2 cellular contexts compared by ENCODE assay signal in the genomic region with DNA sequence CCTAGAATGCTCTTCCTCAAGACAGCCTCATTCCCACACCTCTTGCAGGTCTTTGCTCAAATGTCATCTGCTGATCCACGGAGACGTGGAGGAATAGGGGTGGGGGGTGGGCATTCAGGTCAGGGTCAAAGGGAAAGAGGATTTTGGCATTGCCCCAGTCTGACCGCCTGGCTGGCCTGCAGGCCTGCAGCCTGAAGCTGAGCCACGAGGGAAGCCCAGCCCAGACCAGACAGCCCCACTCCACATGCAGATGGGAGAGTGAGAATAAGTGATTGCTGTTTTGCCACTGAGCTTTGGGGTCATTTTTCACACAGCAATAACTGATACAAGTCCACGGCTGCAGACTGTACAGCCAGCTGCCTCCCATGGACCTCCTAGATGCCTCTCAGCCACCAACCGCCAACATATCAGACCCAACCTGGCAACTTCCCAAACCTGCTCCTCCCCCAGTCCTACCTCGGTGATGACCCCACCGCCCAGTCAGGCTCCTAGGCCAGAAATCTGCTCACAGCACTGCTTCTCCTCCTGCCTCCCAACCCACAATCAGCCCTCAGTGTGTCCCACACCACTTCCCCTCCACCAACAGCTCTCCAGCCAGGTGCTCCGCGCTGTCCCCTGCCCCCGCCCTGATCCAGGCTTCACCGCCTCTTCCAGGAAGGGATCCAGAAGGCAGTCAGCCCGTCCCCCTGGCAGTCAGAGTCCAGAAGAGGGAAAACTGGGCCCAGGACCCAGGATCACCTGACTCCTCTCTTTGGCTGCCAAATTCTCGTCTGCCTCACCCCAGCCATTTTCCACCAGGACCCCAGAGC.
A peak's percentile ranks its signal among the peaks of the same experiment; 100 is the strongest.
TF ChIP-seq lines count a peak whose summit lies in the region.

No MANE protein-coding gene starts in this region.

TF ChIP-seq in K562, 482 proteins besides CTCF, POLR2A, EP300 and RAD21:
- TF ChIP-seq EGR1 (conservative IDR thresholded peaks at IDR 0.05) = no peak
- TF ChIP-seq NFIC (IDR thresholded peaks at IDR 0.05) = 0 out of 2 replicates have a peak, but pooled peaks have one; percentile 11

TF ChIP-seq in GM23338, 12 proteins besides CTCF, POLR2A, EP300 and RAD21:
- TF ChIP-seq, protein P1, sequence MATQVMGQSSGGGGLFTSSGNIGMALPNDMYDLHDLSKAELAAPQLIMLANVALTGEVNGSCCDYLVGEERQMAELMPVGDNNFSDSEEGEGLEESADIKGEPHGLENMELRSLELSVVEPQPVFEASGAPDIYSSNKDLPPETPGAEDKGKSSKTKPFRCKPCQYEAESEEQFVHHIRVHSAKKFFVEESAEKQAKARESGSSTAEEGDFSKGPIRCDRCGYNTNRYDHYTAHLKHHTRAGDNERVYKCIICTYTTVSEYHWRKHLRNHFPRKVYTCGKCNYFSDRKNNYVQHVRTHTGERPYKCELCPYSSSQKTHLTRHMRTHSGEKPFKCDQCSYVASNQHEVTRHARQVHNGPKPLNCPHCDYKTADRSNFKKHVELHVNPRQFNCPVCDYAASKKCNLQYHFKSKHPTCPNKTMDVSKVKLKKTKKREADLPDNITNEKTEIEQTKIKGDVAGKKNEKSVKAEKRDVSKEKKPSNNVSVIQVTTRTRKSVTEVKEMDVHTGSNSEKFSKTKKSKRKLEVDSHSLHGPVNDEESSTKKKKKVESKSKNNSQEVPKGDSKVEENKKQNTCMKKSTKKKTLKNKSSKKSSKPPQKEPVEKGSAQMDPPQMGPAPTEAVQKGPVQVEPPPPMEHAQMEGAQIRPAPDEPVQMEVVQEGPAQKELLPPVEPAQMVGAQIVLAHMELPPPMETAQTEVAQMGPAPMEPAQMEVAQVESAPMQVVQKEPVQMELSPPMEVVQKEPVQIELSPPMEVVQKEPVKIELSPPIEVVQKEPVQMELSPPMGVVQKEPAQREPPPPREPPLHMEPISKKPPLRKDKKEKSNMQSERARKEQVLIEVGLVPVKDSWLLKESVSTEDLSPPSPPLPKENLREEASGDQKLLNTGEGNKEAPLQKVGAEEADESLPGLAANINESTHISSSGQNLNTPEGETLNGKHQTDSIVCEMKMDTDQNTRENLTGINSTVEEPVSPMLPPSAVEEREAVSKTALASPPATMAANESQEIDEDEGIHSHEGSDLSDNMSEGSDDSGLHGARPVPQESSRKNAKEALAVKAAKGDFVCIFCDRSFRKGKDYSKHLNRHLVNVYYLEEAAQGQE (IDR thresholded peaks at IDR 0.05; ENCODE audit: unreplicated experiment) = no peak
- TF ChIP-seq ZNF114 (CRISPR knock-in tag; IDR thresholded peaks at IDR 0.05) = no peak
